ENCODE assay signal across 12 cellular contexts in the genomic region with DNA sequence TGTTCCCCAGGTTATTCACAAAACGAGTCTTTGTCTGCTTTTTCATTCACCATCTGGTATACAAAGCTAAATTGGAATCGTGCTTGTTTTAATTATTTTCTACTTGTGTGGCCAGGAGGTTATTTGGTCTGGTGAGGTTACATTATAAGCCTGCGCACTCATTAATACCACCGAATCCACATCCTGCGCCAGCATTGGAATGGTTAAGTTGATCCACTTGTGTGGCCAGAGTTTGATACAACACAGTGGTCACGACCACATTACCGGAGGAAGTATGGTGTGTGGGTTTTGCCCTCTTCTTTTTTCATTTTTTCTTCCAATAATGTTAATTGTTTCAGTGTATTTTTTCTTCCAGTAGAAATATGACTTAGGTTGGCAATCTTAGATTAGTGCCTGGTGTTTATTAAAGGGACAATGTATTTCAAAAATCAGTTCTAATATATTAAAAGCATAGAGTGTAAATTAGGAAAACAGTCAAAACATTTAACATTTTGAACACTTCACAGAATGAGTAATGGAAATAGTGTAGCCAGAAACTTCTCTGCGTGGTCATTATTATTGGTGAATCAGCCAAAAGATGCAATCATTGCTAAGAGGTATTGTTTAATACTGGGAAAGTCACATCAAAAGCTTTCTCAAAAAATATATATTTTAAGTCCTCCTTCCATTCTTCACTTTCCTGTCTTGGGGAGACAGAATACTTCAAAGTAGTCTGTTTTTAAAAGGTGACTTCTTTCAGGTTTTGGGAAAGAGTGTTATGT.
A peak's percentile ranks its signal among the peaks of the same experiment; 100 is the strongest.
DNase-seq lines count a peak whose midpoint lies in the region; ATAC-seq, FAIRE-seq and TF ChIP-seq lines count a peak whose summit lies in the region.
"Had no signal": no experiment of that assay in that cellular context is flagged by ENCODE, and none has a peak within 500 bp of the region (broad histone marks: within the 10 kb centered on the region; RNA-seq: fewer than 3 reads in every experiment).

No MANE protein-coding gene starts in this region.

- H4K20me1 ChIP-seq in MM.1S (ENCODE audit: insufficient read depth, low read length) (no peaks in the 10 kb centered on the region), astrocyte (ENCODE audit: insufficient read depth, low read length) (peaks cover 92% of the 10 kb centered on the region)

- H3K4me3 ChIP-seq in MM.1S (ENCODE audit: low read length) = no peak overlapping the region
- no peak overlapping the region for H3K4me3 ChIP-seq in astrocyte (ENCODE audit: insufficient read depth, low read depth, low read length)
- H3K4me3 ChIP-seq in gastroesophageal sphincter = no peak overlapping the region
- no peak overlapping the region for H3K4me3 ChIP-seq in heart right ventricle
- H3K4me3 ChIP-seq: psoas muscle had no signal

- DNase-seq in EL (peak; percentile 39), MM.1S (no peak), astrocyte (ENCODE audit: low read depth) (peak; percentile 72), naive B cell (no peak), heart right ventricle (no peak)
- no peak for DNase-seq in stimulated activated naive CD4-positive, alpha-beta T cell treated with Interleukin-2 at 50 U/mL for 16 hours (lab: John Stamatoyannopoulos, UW)
- DNase-seq: activated CD8-positive, alpha-beta memory T cell treated with anti-CD3 and anti-CD28 coated beads, Interleukin-2, amount 50 U/mL, for 4 hours; effector memory CD4-positive, alpha-beta T cell; kidney glomerular epithelial cell; psoas muscle had no signal

- no peak for TF ChIP-seq POLR2A in gastroesophageal sphincter (IDR thresholded peaks at IDR 0.05)

- ATAC-seq in naive B cell (ENCODE audit: low read depth in 2 of 2) (no peak), gastroesophageal sphincter (no peak), HG03432 (IDR thresholded peaks at IDR 0.05; ENCODE audit: unreplicated experiment) (no peak), heart right ventricle (no peak)

- H3F3A ChIP-seq in MM.1S (ENCODE audit: insufficient read depth, low read length) = peaks cover 6% of the 10 kb centered on the region; the same call in 1 of the 2 replicates

- H3K4me1 Mint-ChIP-seq in astrocyte (ENCODE audit: low read depth, unreplicated experiment) = peaks cover 46% of the 10 kb centered on the region
- H3K4me1 Mint-ChIP-seq in naive B cell = peaks cover 75 to 100% (median 85%) of the 10 kb centered on the region in 3 donors

- peaks cover 20% of the 10 kb centered on the region; the same call in 1 of the 2 replicates for H3K4me1 ChIP-seq in MM.1S (ENCODE audit: low read length)
- peaks cover 37% of the 10 kb centered on the region for H3K4me1 ChIP-seq in astrocyte (ENCODE audit: insufficient read depth, low read length)
- H3K4me1 ChIP-seq in gastroesophageal sphincter = peaks cover 8 to 47% (median 16%) of the 10 kb centered on the region in 3 donors
- H3K4me1 ChIP-seq in heart right ventricle = peaks cover 5 to 79% (median 56%) of the 10 kb centered on the region in 9 donors

- H3K4me3 Mint-ChIP-seq in astrocyte (ENCODE audit: unreplicated experiment) = no peak overlapping the region
- peak overlapping the region; percentile 30 to 91 (median 68) for H3K4me3 Mint-ChIP-seq in naive B cell

- H3K9ac ChIP-seq in MM.1S (ENCODE audit: low read length) = no peak overlapping the region
- H3K9ac ChIP-seq in astrocyte (ENCODE audit: low read length) = peak overlapping the region; percentile 56

- H3K9me3 ChIP-seq in MM.1S (replicated peaks; ENCODE audit: insufficient read depth, low read length) (no peaks in the 10 kb centered on the region), astrocyte (ENCODE audit: insufficient read depth, low read depth, low read length) (no peaks in the 10 kb centered on the region), gastroesophageal sphincter (no peaks in the 10 kb centered on the region), heart right ventricle (no peaks in the 10 kb centered on the region)
- H3K9me3 ChIP-seq: psoas muscle had no signal

- H3K27me3 Mint-ChIP-seq in astrocyte (ENCODE audit: low read depth, unreplicated experiment) = no peaks in the 10 kb centered on the region
- no peaks in the 10 kb centered on the region for H3K27me3 Mint-ChIP-seq in naive B cell

- H3K36me3 ChIP-seq in MM.1S (replicated peaks; ENCODE audit: insufficient read depth, low read length) (no peaks in the 10 kb centered on the region), astrocyte (ENCODE audit: insufficient read depth, low read length) (no peaks in the 10 kb centered on the region), gastroesophageal sphincter (no peaks in the 10 kb centered on the region), heart right ventricle (no peaks in the 10 kb centered on the region)

- H3K4me2 ChIP-seq in MM.1S (ENCODE audit: low read depth, low read length) (peak overlapping the region; percentile 77; the same call in 1 of the 2 replicates), astrocyte (ENCODE audit: low read length) (peak overlapping the region; percentile 65)

- H2AFZ ChIP-seq in MM.1S (ENCODE audit: low read length) (no peak overlapping the region), astrocyte (ENCODE audit: low read depth, low read length) (no peak overlapping the region)

- H3K27me3 ChIP-seq in MM.1S (replicated peaks; ENCODE audit: insufficient read depth, low read length) = no peaks in the 10 kb centered on the region
- H3K27me3 ChIP-seq in astrocyte (ENCODE audit: insufficient read depth, low read length) = no peaks in the 10 kb centered on the region
- no peaks in the 10 kb centered on the region for H3K27me3 ChIP-seq in gastroesophageal sphincter
- no peaks in the 10 kb centered on the region for H3K27me3 ChIP-seq in heart right ventricle

- TF ChIP-seq CTCF in MM.1S (IDR thresholded peaks at IDR 0.05; ENCODE audit: low read length) (no peak), astrocyte (IDR thresholded peaks at IDR 0.05; ENCODE audit: insufficient read depth, low read depth, low read length) (no peak), gastroesophageal sphincter (IDR thresholded peaks at IDR 0.05) (no peak), heart right ventricle (IDR thresholded peaks at IDR 0.05) (no peak)

- H3K36me3 Mint-ChIP-seq in astrocyte (ENCODE audit: low read depth, unreplicated experiment) (peaks cover 2% of the 10 kb centered on the region), naive B cell (no peaks in the 10 kb centered on the region)

- H3K27ac Mint-ChIP-seq in astrocyte (ENCODE audit: unreplicated experiment) = peak overlapping the region; percentile 86
- peak overlapping the region in 5 of 6 donors; percentile 8 to 81 (median 57) for H3K27ac Mint-ChIP-seq in naive B cell

- no peak for FAIRE-seq in astrocyte (lab: Jason Lieb, UNC)

- H3K27ac ChIP-seq in MM.1S (ENCODE audit: low read length) (0 out of 2 replicates have a peak overlapping the region, but pooled peaks have one; percentile 33), astrocyte (ENCODE audit: low read depth, low read length) (peak overlapping the region; percentile 69), gastroesophageal sphincter (no peak overlapping the region), heart right ventricle (peak overlapping the region in 1 of 10 donors; percentile 64)
- H3K27ac ChIP-seq: psoas muscle had no signal

- no peaks in the 10 kb centered on the region for H3K9me2 ChIP-seq in MM.1S (replicated peaks; ENCODE audit: insufficient read depth, low read length)

- H3K79me2 ChIP-seq in MM.1S (ENCODE audit: low read length) (peaks cover 92% of the 10 kb centered on the region), astrocyte (ENCODE audit: insufficient read depth, low read length) (peaks cover 87% of the 10 kb centered on the region)

- WGBS in gastroesophageal sphincter (ENCODE audit: low coverage in 1 of 2), 2 donors = 49 to 79% methylated on average over 7 to 8 of the region's 8 CpGs
- WGBS in heart right ventricle, 2 donors = 64 to 70% methylated on average over 8 of the region's 8 CpGs

- H3K9me3 Mint-ChIP-seq in astrocyte (ENCODE audit: unreplicated experiment) (no peaks in the 10 kb centered on the region), naive B cell (no peaks in the 10 kb centered on the region)

- TF ChIP-seq EP300 in gastroesophageal sphincter (IDR thresholded peaks at IDR 0.05) = no peak

- intact Hi-C loops in heart right ventricle (cut with DNase I) = no loop called here

Comparison
In these comparisons a context has a peak if more than half of its experiments do, and no peak if none do; other contexts are left out.
1. DNase-seq: peak in EL (single experiment) and astrocyte (single experiment); none in MM.1S (single experiment), naive B cell (single experiment), stimulated activated naive CD4-positive, alpha-beta T cell treated with Interleukin-2 at 50 U/mL for 16 hours (single experiment) and heart right ventricle (0 of 2).
2. H3K27ac ChIP-seq: peak in MM.1S (single experiment) and astrocyte (single experiment); none in gastroesophageal sphincter (0 of 4).